8 cellular contexts compared by ENCODE assay signal in the genomic region with DNA sequence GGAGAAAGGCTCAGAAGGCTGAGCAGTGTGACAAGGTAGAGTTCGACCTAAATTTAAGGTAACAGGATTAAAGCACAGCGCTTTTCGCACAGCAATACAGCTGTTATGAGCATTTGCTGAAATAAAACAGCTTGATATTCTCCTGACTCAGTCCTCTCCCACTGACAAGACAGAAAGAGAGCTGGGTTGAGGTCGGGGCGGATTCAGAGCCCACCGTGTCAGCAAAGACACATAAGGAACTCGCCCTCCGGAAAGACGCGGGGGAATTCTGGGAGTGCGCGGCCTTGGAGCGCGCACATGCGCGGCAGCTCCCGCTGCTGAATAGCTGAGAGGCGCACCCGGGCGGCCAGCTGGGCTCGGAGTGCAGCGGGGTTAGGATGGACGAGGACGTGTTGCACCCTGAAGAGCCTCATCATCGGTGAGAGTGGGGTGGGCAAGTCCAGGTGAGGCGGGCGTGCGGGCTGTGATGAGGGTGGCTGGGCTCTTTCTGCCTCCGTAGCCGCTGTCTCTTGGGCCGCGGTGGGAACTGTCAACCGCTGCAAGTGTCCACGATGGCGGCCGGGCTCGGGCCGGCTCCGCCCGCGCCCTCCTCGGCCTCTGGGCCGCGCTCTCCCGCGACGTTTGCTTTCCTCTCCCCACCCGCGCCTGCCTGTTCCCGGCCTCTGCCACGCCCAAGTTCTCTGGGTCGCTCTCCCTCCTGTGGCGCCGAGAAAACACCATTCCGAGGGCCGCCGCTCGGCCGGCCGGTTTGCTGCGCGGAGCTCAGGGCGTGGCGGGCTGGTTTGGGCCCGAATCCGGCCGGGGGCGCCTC.
DNase-seq lines count a peak whose midpoint lies in the region; ATAC-seq and TF ChIP-seq lines count a peak whose summit lies in the region.

No MANE protein-coding gene starts in this region.

- no peaks in the 10 kb centered on the region for H3K27me3 ChIP-seq in Panc1 (ENCODE audit: control insufficient read depth, insufficient read depth, low read length)

- H3K4me3 ChIP-seq in Panc1 (ENCODE audit: low read depth in 2 of 2, low read length in 2 of 2), result peak overlapping the region; percentile 65 to 74

- no peaks in the 10 kb centered on the region for H3K9me3 Mint-ChIP-seq in Calu3 (ENCODE audit: low read depth, unreplicated experiment)

- no peaks in the 10 kb centered on the region; the same call in 1 of the 2 replicates for H3K36me3 ChIP-seq in Panc1 (ENCODE audit: control insufficient read depth, insufficient read depth, low read length)

- TF ChIP-seq CTCF in Calu3 (IDR thresholded peaks at IDR 0.05; ENCODE audit: unreplicated experiment) (no peak), GM20000 (IDR thresholded peaks at IDR 0.05; ENCODE audit: extremely low read depth, missing control alignments) (no peak), Panc1 (IDR thresholded peaks at IDR 0.05) (no peak)

- peaks cover 4% of the 10 kb centered on the region for H3K4me1 ChIP-seq in Panc1 (ENCODE audit: control insufficient read depth, insufficient read depth, low read length)

- in situ Hi-C loops in Panc1 (cut with HindIII; ENCODE audit: low pct_unique_long_range_greater_than_20kb, low sequenced_read_pairs), result no loop called here

- ATAC-seq in Panc1, result peak; percentile 99

- H3K36me3 Mint-ChIP-seq in Calu3 (ENCODE audit: insufficient read depth, unreplicated experiment), result peaks cover 15% of the 10 kb centered on the region

- POLR2A ChIA-PET in Panc1 (lab: Charles Lee), result no interaction called here

- peak overlapping the region; percentile 91 for H3K27ac ChIP-seq in Panc1 (ENCODE audit: low read length)

- BruUV-seq in Calu3 (replicated peaks; lab: Mats Ljungman, UMichigan), result no TSS peak
- no TSS peak for BruUV-seq in Panc1 (replicated peaks; lab: Mats Ljungman, UMichigan)

- CTCF ChIA-PET in Calu3 (lab: Charles Lee) (no interaction called here), Panc1 (lab: Charles Lee) (no interaction called here)

- intact Hi-C loops in Calu3 (cut with micrococcal nuclease; ENCODE audit: unreplicated experiment), result no loop called here
- intact Hi-C loops in Panc1 (cut with micrococcal nuclease; ENCODE audit: unreplicated experiment), result no loop called here
- intact Hi-C loops in posterior vena cava (cut with DNase I), result no loop called here

- no peaks in the 10 kb centered on the region for H3K27me3 Mint-ChIP-seq in Calu3 (ENCODE audit: unreplicated experiment)

- peaks cover 6% of the 10 kb centered on the region; the same call in 1 of the 2 replicates for H3K9me3 ChIP-seq in Panc1 (ENCODE audit: control insufficient read depth, insufficient read depth, low read depth, low read length)

- DNase-seq in Calu3 (peak; percentile 70), GM20000 (ENCODE audit: low spot score) (peak; percentile 73), HS-27A (ENCODE audit: low read depth) (peak; percentile 12), Panc1 (ENCODE audit: low read depth, low spot score) (peak; percentile 22), glomerular visceral epithelial cell (ENCODE audit: extremely low spot score) (peak; percentile 73), posterior vena cava (ENCODE audit: low spot score) (peak; percentile 93), COLO668 (lab: John Stamatoyannopoulos, UW; ENCODE audit: unreplicated experiment) (no peak)
- peak; percentile 42 for DNase-seq in activated naive CD4-positive, alpha-beta T cell treated with anti-CD3 and anti-CD28 coated beads, Interleukin-2, amount 50 U/mL, for 16 hours

- peak overlapping the region; percentile 98 for H3K4me3 Mint-ChIP-seq in Calu3 (ENCODE audit: low read depth, unreplicated experiment)

- H3K4me1 Mint-ChIP-seq in Calu3 (ENCODE audit: low read depth, unreplicated experiment), result no peaks in the 10 kb centered on the region

- H3K27ac Mint-ChIP-seq in Calu3 (ENCODE audit: unreplicated experiment), result peak overlapping the region; percentile 72
